In genomic region chr17:40563371-40564052, GRCh38 we compare ENCODE assay signal across 15 cellular contexts. TPM values are rescaled to one million over a fixed set of nuclear protein-coding genes. Genes with fewer than 3 reads are reported as not detected.
DNase-seq lines count a peak whose midpoint lies in the region; ATAC-seq, FAIRE-seq and TF ChIP-seq lines count a peak whose summit lies in the region.
"Had no signal": no experiment of that assay in that cellular context is flagged by ENCODE, and none has a peak within 500 bp of the region (broad histone marks: within the 10 kb centered on the region; RNA-seq: fewer than 3 reads in every experiment).

No MANE protein-coding gene starts in this region.

- intact Hi-C loops in sigmoid colon (cut with DNase I) (no loop called here), adrenal gland (cut with DNase I) (loop anchor here (5.0 to 10.0 kb wide), 2 partner anchors 119 to 121 kb away; partner anchors contain the start of gene IGFBP4 (in 2 of the 2))

- 59 to 82% methylated on average over 9 of the region's 9 CpGs for WGBS in sigmoid colon, 2 donors
- 76 to 83% (median 79%) methylated on average over 9 of the region's 9 CpGs for WGBS in adrenal gland, 4 donors

- CTCF ChIA-PET in activated CD8-positive, alpha-beta memory T cell treated with anti-CD3 and anti-CD28 coated beads, Interleukin-2, amount 10 ng/mL, durations not matched to agents 7 days and 5 days (lab: Charles Lee) = interaction anchor here (0.7 to 14.0 kb wide), 14 partner anchors 8 to 240 kb away, joined by 3 to 447 read pairs (median 8); partner anchors contain the start of gene TOP2A

- FAIRE-seq in GM18507 (lab: Jason Lieb, UNC) = peak; percentile 85

- H3K4me3 ChIP-seq in sigmoid colon (no peak overlapping the region), adrenal gland (no peak overlapping the region)
- H3K4me3 ChIP-seq: cardiac muscle cell had no signal

- peaks cover 78% of the 10 kb centered on the region for H3K4me1 Mint-ChIP-seq in activated CD8-positive, alpha-beta memory T cell treated with anti-CD3 and anti-CD28 coated beads, Interleukin-2, amount 10 ng/mL, durations not matched to agents 7 days and 5 days
- H3K4me1 Mint-ChIP-seq in immature natural killer cell = peaks cover 68 to 76% of the 10 kb centered on the region in 2 donors
- H3K4me1 Mint-ChIP-seq in stimulated activated naive B cell treated with anti-CD40 and anti-IgM and Interleukin-4, amounts not matched to agents 10 μg/mL and 1 μg/mL and 100 μg/mL, for 72 hours = peaks cover 49 to 88% of the 10 kb centered on the region in 2 donors

- H3K9me3 ChIP-seq in sigmoid colon = no peaks in the 10 kb centered on the region
- H3K9me3 ChIP-seq in adrenal gland (replicated peaks in 1 of 3) = no peaks in the 10 kb centered on the region
- H3K9me3 ChIP-seq: upper lobe of right lung had no signal

- H3K27me3 ChIP-seq in sigmoid colon (no peaks in the 10 kb centered on the region), adrenal gland (no peaks in the 10 kb centered on the region)
- H3K27me3 ChIP-seq: cardiac muscle cell, upper lobe of right lung had no signal

- TF ChIP-seq CTCF in sigmoid colon (IDR thresholded peaks at IDR 0.05) (no peak), adrenal gland (IDR thresholded peaks at IDR 0.05) (no peak)

- DNase-seq in GM18507 (ENCODE audit: extremely low spot score, insufficient read length, low read depth) (no peak), immature natural killer cell (no peak), sigmoid colon (no peak), SKM-1 (lab: John Stamatoyannopoulos, UW; ENCODE audit: unreplicated experiment) (no peak), adrenal gland (no peak)
- DNase-seq in activated CD8-positive, alpha-beta memory T cell treated with anti-CD3 and anti-CD28 coated beads, Interleukin-2, amount 10 ng/mL, durations not matched to agents 7 days and 5 days = peak; percentile 81
- peak; percentile 57 for DNase-seq in stimulated activated naive B cell treated with anti-CD40 and anti-IgM and Interleukin-4, amounts not matched to agents 10 μg/mL and 1 μg/mL and 100 μg/mL, for 72 hours
- DNase-seq: DMS79, NCI-H226, occipital lobe, Right ventricle myocardium superior, upper lobe of right lung had no signal

- TF ChIP-seq EP300 in sigmoid colon (IDR thresholded peaks at IDR 0.05) = no peak

- peak overlapping the region; percentile 77 for H3K4me3 Mint-ChIP-seq in activated CD8-positive, alpha-beta memory T cell treated with anti-CD3 and anti-CD28 coated beads, Interleukin-2, amount 10 ng/mL, durations not matched to agents 7 days and 5 days
- peak overlapping the region; percentile 10 to 85 (median 79) for H3K4me3 Mint-ChIP-seq in immature natural killer cell
- H3K4me3 Mint-ChIP-seq in stimulated activated naive B cell treated with anti-CD40 and anti-IgM and Interleukin-4, amounts not matched to agents 10 μg/mL and 1 μg/mL and 100 μg/mL, for 72 hours = peak overlapping the region; percentile 89 to 98

- H3K27ac ChIP-seq in sigmoid colon = no peak overlapping the region
- no peak overlapping the region for H3K27ac ChIP-seq in adrenal gland
- H3K27ac ChIP-seq: cardiac muscle cell, upper lobe of right lung had no signal

- H3K36me3 Mint-ChIP-seq in activated CD8-positive, alpha-beta memory T cell treated with anti-CD3 and anti-CD28 coated beads, Interleukin-2, amount 10 ng/mL, durations not matched to agents 7 days and 5 days = peaks cover 44% of the 10 kb centered on the region
- no peaks in the 10 kb centered on the region for H3K36me3 Mint-ChIP-seq in immature natural killer cell
- peaks cover 59 to 68% of the 10 kb centered on the region in 2 donors for H3K36me3 Mint-ChIP-seq in stimulated activated naive B cell treated with anti-CD40 and anti-IgM and Interleukin-4, amounts not matched to agents 10 μg/mL and 1 μg/mL and 100 μg/mL, for 72 hours

- ATAC-seq in activated CD8-positive, alpha-beta memory T cell treated with anti-CD3 and anti-CD28 coated beads, Interleukin-2, amount 10 ng/mL, durations not matched to agents 7 days and 5 days = peak; percentile 6
- ATAC-seq in stimulated activated naive B cell treated with anti-CD40 and anti-IgM and Interleukin-4, amounts not matched to agents 10 μg/mL and 1 μg/mL and 100 μg/mL, for 72 hours (replicated peaks) = peak in 1 of 2 donors; percentile 2
- ATAC-seq in GM21360 (IDR thresholded peaks at IDR 0.05; ENCODE audit: unreplicated experiment) = no peak
- ATAC-seq: upper lobe of right lung had no signal

- H3K27ac Mint-ChIP-seq in activated CD8-positive, alpha-beta memory T cell treated with anti-CD3 and anti-CD28 coated beads, Interleukin-2, amount 10 ng/mL, durations not matched to agents 7 days and 5 days = peak overlapping the region; percentile 93
- H3K27ac Mint-ChIP-seq in immature natural killer cell = peak overlapping the region in 5 of 6 donors; percentile 61 to 96 (median 95)
- peak overlapping the region; percentile 100 for H3K27ac Mint-ChIP-seq in stimulated activated naive B cell treated with anti-CD40 and anti-IgM and Interleukin-4, amounts not matched to agents 10 μg/mL and 1 μg/mL and 100 μg/mL, for 72 hours

- H3K4me1 ChIP-seq in sigmoid colon (peaks cover 0 to 22% (median 22%) of the 10 kb centered on the region in 4 donors), adrenal gland (replicated peaks in 1 of 2) (peaks cover 0 to 12% of the 10 kb centered on the region in 2 donors)

- no peak for TF ChIP-seq POLR2A in sigmoid colon (IDR thresholded peaks at IDR 0.05)
- TF ChIP-seq POLR2A in adrenal gland (IDR thresholded peaks at IDR 0.05) = no peak

- no peaks in the 10 kb centered on the region for H3K9me3 Mint-ChIP-seq in activated CD8-positive, alpha-beta memory T cell treated with anti-CD3 and anti-CD28 coated beads, Interleukin-2, amount 10 ng/mL, durations not matched to agents 7 days and 5 days (ENCODE audit: low read depth)
- peaks cover 0 to 2% (median 0%) of the 10 kb centered on the region in 6 donors for H3K9me3 Mint-ChIP-seq in immature natural killer cell
- H3K9me3 Mint-ChIP-seq in stimulated activated naive B cell treated with anti-CD40 and anti-IgM and Interleukin-4, amounts not matched to agents 10 μg/mL and 1 μg/mL and 100 μg/mL, for 72 hours = no peaks in the 10 kb centered on the region

- no peaks in the 10 kb centered on the region for H3K36me3 ChIP-seq in sigmoid colon
- H3K36me3 ChIP-seq in adrenal gland (replicated peaks in 1 of 2) = no peaks in the 10 kb centered on the region
- H3K36me3 ChIP-seq: cardiac muscle cell, upper lobe of right lung had no signal

- H3K27me3 Mint-ChIP-seq in activated CD8-positive, alpha-beta memory T cell treated with anti-CD3 and anti-CD28 coated beads, Interleukin-2, amount 10 ng/mL, durations not matched to agents 7 days and 5 days = peaks cover 5% of the 10 kb centered on the region
- H3K27me3 Mint-ChIP-seq in immature natural killer cell (ENCODE audit: low read depth in 3 of 3) = peaks cover 13 to 44% (median 17%) of the 10 kb centered on the region in 3 donors
- H3K27me3 Mint-ChIP-seq in stimulated activated naive B cell treated with anti-CD40 and anti-IgM and Interleukin-4, amounts not matched to agents 10 μg/mL and 1 μg/mL and 100 μg/mL, for 72 hours = no peaks in the 10 kb centered on the region

RNA-seq across cellular contexts. Expression of gene CCR7, which starts 1.8 kb away (rescaled TPM):
- total RNA-seq in activated CD8-positive, alpha-beta memory T cell treated with anti-CD3 and anti-CD28 coated beads, Interleukin-2, amount 10 ng/mL, durations not matched to agents 7 days and 5 days = 10 to 100 TPM; 43.5 to 83.9 TPM
- polyA plus RNA-seq in immature natural killer cell (10 to 100 TPM; 29.6 to 50.9 (median 43.2) TPM), sigmoid colon (10 to 100 TPM in 1 of 3 donors, not detected in 2; 73.5 TPM), adrenal gland (under 1 TPM; 0.11 to 0.40 (median 0.30) TPM)
- total RNA-seq in sigmoid colon (not detected), adrenal gland (1 to 10 TPM in 1 of 8 donors, under 1 TPM in 5, not detected in 2; 0.14 to 1.0 (median 0.49) TPM)
- total RNA-seq: cardiac muscle cell, kidney epithelial cell, occipital lobe, Right ventricle myocardium superior had no signal
- polyA plus RNA-seq: cardiac muscle cell had no signal

Comparison
In these comparisons a context has a peak if more than half of its experiments do, and no peak if none do; other contexts are left out.
1. DNase-seq: peak in activated CD8-positive, alpha-beta memory T cell treated with anti-CD3 and anti-CD28 coated beads, Interleukin-2, amount 10 ng/mL, durations not matched to agents 7 days and 5 days (single experiment) and stimulated activated naive B cell treated with anti-CD40 and anti-IgM and Interleukin-4, amounts not matched to agents 10 μg/mL and 1 μg/mL and 100 μg/mL, for 72 hours (single experiment); none in GM18507 (single experiment), immature natural killer cell (0 of 3), sigmoid colon (single experiment), SKM-1 (single experiment) and adrenal gland (0 of 7).
2. RNA of gene CCR7, which starts 1.8 kb away (total RNA-seq): 43.5 to 83.9 TPM in activated CD8-positive, alpha-beta memory T cell treated with anti-CD3 and anti-CD28 coated beads, Interleukin-2, amount 10 ng/mL, durations not matched to agents 7 days and 5 days; 0.14 to 1.0 TPM in adrenal gland and not detected in sigmoid colon; every median in the first group is over 10 times any median in the second.
3. Peak in every context shown above with its lines, with median percentiles within 50 percentile points of each other: H3K27ac Mint-ChIP-seq and H3K4me3 Mint-ChIP-seq.